ENCODE assay signal across 11 cellular contexts in the genomic region with DNA sequence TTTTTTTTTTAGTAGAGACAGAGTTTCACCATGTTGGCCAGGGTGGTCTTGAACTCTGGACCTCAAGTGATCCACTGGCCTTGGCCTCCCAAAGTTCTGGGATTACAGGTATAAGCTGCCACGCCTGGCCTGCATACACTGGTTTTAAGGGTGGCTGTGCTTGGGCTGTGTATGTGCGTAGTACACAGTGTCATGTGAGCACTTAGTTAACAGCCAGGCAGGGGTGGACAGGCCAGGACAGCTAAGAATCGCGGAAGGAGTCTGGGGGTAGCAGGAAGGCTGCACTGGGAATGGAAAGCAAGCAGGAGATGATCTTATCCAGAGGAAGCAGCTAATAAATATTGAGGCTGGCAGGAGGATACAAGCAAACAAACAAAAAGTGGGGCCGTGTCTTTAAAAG.
DNase-seq lines count a peak whose midpoint lies in the region; ATAC-seq and TF ChIP-seq lines count a peak whose summit lies in the region.
"Had no signal": no experiment of that assay in that cellular context is flagged by ENCODE, and none has a peak within 500 bp of the region (broad histone marks: within the 10 kb centered on the region; RNA-seq: fewer than 3 reads in every experiment).

No MANE protein-coding gene starts in this region.

- no peak overlapping the region for H3K4me2 ChIP-seq in GM23338

- H3K36me3 Mint-ChIP-seq in GM23338 (ENCODE audit: low read depth) = peaks cover 5% of the 10 kb centered on the region
- H3K36me3 Mint-ChIP-seq in T-helper 17 cell (ENCODE audit: low read depth) = peaks cover 4% of the 10 kb centered on the region
- H3K36me3 Mint-ChIP-seq in immature natural killer cell = no peaks in the 10 kb centered on the region
- no peaks in the 10 kb centered on the region for H3K36me3 Mint-ChIP-seq in stimulated activated effector memory CD8-positive, alpha-beta T cell treated with anti-CD3 and anti-CD28 coated beads, Interleukin-12 subunit alpha, Interleukin-12 subunit beta, amount 100 ng/mL, for 72 hours

- peak overlapping the region; percentile 12; the same call in 1 of the 2 replicates for H3K27ac Mint-ChIP-seq in GM23338
- no peak overlapping the region for H3K27ac Mint-ChIP-seq in T-helper 17 cell
- peak overlapping the region in 4 of 6 donors; percentile 1 to 63 (median 21) for H3K27ac Mint-ChIP-seq in immature natural killer cell
- H3K27ac Mint-ChIP-seq in stimulated activated effector memory CD8-positive, alpha-beta T cell treated with anti-CD3 and anti-CD28 coated beads, Interleukin-12 subunit alpha, Interleukin-12 subunit beta, amount 100 ng/mL, for 72 hours = peak overlapping the region; percentile 53

- H3K4me1 ChIP-seq in GM23338 (ENCODE audit: insufficient read depth) = peaks cover 33% of the 10 kb centered on the region

- no peak overlapping the region for H3K4me3 ChIP-seq in GM23338
- no peak overlapping the region for H3K4me3 ChIP-seq in H7 (ENCODE audit: insufficient read depth, low read depth, low read length)
- H3K4me3 ChIP-seq: BLaER1 treated with 17β-estradiol and CSF1 and Interleukin-3, amounts not matched to agents 10 nM and 100 nM had no signal

- H2AFZ ChIP-seq in GM23338 = no peak overlapping the region

- ATAC-seq in GM23338 (no peak; the same call in 2 of the 3 replicates), T-helper 17 cell (no peak), HG02571 (IDR thresholded peaks at IDR 0.05; ENCODE audit: unreplicated experiment) (no peak)
- ATAC-seq in stimulated activated effector memory CD8-positive, alpha-beta T cell treated with anti-CD3 and anti-CD28 coated beads, Interleukin-12 subunit alpha, Interleukin-12 subunit beta, amount 100 ng/mL, for 72 hours = no peak

- no peaks in the 10 kb centered on the region for H3F3A ChIP-seq in GM23338 (replicated peaks; ENCODE audit: low read depth)

- no peaks in the 10 kb centered on the region for H3K9me2 ChIP-seq in GM23338 (ENCODE audit: insufficient read depth)

- H3K4me1 Mint-ChIP-seq in GM23338 = peaks cover 24% of the 10 kb centered on the region
- H3K4me1 Mint-ChIP-seq in T-helper 17 cell = peaks cover 9% of the 10 kb centered on the region
- peaks cover 76 to 79% of the 10 kb centered on the region in 2 donors for H3K4me1 Mint-ChIP-seq in immature natural killer cell
- peaks cover 62% of the 10 kb centered on the region for H3K4me1 Mint-ChIP-seq in stimulated activated effector memory CD8-positive, alpha-beta T cell treated with anti-CD3 and anti-CD28 coated beads, Interleukin-12 subunit alpha, Interleukin-12 subunit beta, amount 100 ng/mL, for 72 hours
- H3K4me1 Mint-ChIP-seq: CD4-positive, CD25-positive, alpha-beta regulatory T cell had no signal

- H3K9me3 Mint-ChIP-seq in GM23338 (no peaks in the 10 kb centered on the region), immature natural killer cell (no peaks in the 10 kb centered on the region)
- H3K9me3 Mint-ChIP-seq in stimulated activated effector memory CD8-positive, alpha-beta T cell treated with anti-CD3 and anti-CD28 coated beads, Interleukin-12 subunit alpha, Interleukin-12 subunit beta, amount 100 ng/mL, for 72 hours = no peaks in the 10 kb centered on the region

- TF ChIP-seq CTCF in GM23338 (conservative IDR thresholded peaks at IDR 0.05; ENCODE audit: low read depth in 2 of 2) = no peak

- H3K36me3 ChIP-seq in GM23338 (ENCODE audit: insufficient read depth) = no peaks in the 10 kb centered on the region
- no peaks in the 10 kb centered on the region; the same call in 1 of the 2 replicates for H3K36me3 ChIP-seq in H7 (replicated peaks; ENCODE audit: control insufficient read depth, insufficient read depth, low read length)

- no peak for DNase-seq in GM23338 (ENCODE audit: low spot score)
- DNase-seq in T-helper 17 cell = no peak
- no peak for DNase-seq in immature natural killer cell
- no peak for DNase-seq in stimulated activated effector memory CD8-positive, alpha-beta T cell treated with anti-CD3 and anti-CD28 coated beads, Interleukin-12 subunit alpha, Interleukin-12 subunit beta, amount 100 ng/mL, for 72 hours (ENCODE audit: low spot score in 2 of 2)
- no peak for DNase-seq in H7
- no peak for DNase-seq in amniotic stem cell (lab: John Stamatoyannopoulos, UW)
- DNase-seq: ACHN; CD4-positive, CD25-positive, alpha-beta regulatory T cell; GF-D8 had no signal

- H3K9me3 ChIP-seq in T-helper 17 cell (ENCODE audit: control insufficient read depth, low read length, poor library complexity, severe bottlenecking) = no peaks in the 10 kb centered on the region
- H3K9me3 ChIP-seq: BLaER1 treated with 17β-estradiol and CSF1 and Interleukin-3, amounts not matched to agents 10 nM and 100 nM had no signal

- H3K79me2 ChIP-seq in GM23338 (replicated peaks; ENCODE audit: insufficient read depth) = peaks cover 100% of the 10 kb centered on the region

- peaks cover 6% of the 10 kb centered on the region for H3K27me3 Mint-ChIP-seq in GM23338 (ENCODE audit: insufficient read depth, low read depth, poor library complexity)
- H3K27me3 Mint-ChIP-seq in T-helper 17 cell = no peaks in the 10 kb centered on the region
- H3K27me3 Mint-ChIP-seq in immature natural killer cell (ENCODE audit: low read depth in 3 of 3) = peaks cover 0 to 3% (median 3%) of the 10 kb centered on the region in 3 donors
- H3K27me3 Mint-ChIP-seq: CD4-positive, CD25-positive, alpha-beta regulatory T cell had no signal

- H3K4me3 Mint-ChIP-seq in GM23338 (no peak overlapping the region), T-helper 17 cell (peak overlapping the region; percentile 0), immature natural killer cell (peak overlapping the region in 2 of 5 donors; percentile 2 to 11)
- H3K4me3 Mint-ChIP-seq in stimulated activated effector memory CD8-positive, alpha-beta T cell treated with anti-CD3 and anti-CD28 coated beads, Interleukin-12 subunit alpha, Interleukin-12 subunit beta, amount 100 ng/mL, for 72 hours = no peak overlapping the region
- H3K4me3 Mint-ChIP-seq: CD4-positive, CD25-positive, alpha-beta regulatory T cell had no signal

- H3K27ac ChIP-seq in GM23338 (ENCODE audit: low read depth) = peak overlapping the region; percentile 72; the same call in 1 of the 2 replicates
- H3K27ac ChIP-seq: BLaER1 treated with 17β-estradiol and CSF1 and Interleukin-3, amounts not matched to agents 10 nM and 100 nM had no signal

- H3K27me3 ChIP-seq in GM23338 (ENCODE audit: insufficient read depth) (no peaks in the 10 kb centered on the region), H7 (ENCODE audit: control insufficient read depth, insufficient read depth, low read length) (no peaks in the 10 kb centered on the region)
- H3K27me3 ChIP-seq: BLaER1 treated with 17β-estradiol and CSF1 and Interleukin-3, amounts not matched to agents 10 nM and 100 nM had no signal

- H4K20me1 ChIP-seq in GM23338 (replicated peaks; ENCODE audit: insufficient read depth) = peaks cover 47% of the 10 kb centered on the region

TF ChIP-seq in GM23338, 12 proteins besides CTCF, POLR2A, EP300 and RAD21 (continues in another document):
- TF ChIP-seq NANOG (IDR thresholded peaks at IDR 0.05; ENCODE audit: borderline replicate concordance) = no peak
- no peak for TF ChIP-seq EZH2phosphoT487 (IDR thresholded peaks at IDR 0.05; ENCODE audit: unreplicated experiment)
- TF ChIP-seq ZNF114 (CRISPR knock-in tag; IDR thresholded peaks at IDR 0.05) = no peak
